1 cellular context compared by ENCODE assay signal in genomic region chr15:38945551-38946298, GRCh38.
TF ChIP-seq lines count a peak whose summit lies in the region.

No MANE protein-coding gene starts in this region.

TF ChIP-seq in SK-N-SH treated with all-trans-retinoic acid at 6 μM for 48 hours, 23 proteins besides CTCF, POLR2A, EP300 and RAD21 (continued from another document):
- TF ChIP-seq ESRRG (CRISPR knock-in tag; IDR thresholded peaks at IDR 0.05) (no peak), TSHZ2 (CRISPR knock-in tag; IDR thresholded peaks at IDR 0.05) (no peak), BACH2 (CRISPR knock-in tag; IDR thresholded peaks at IDR 0.05; ENCODE audit: borderline replicate concordance) (no peak)
